Comparison of ENCODE assay signal across 1 cellular context in the genomic region with DNA sequence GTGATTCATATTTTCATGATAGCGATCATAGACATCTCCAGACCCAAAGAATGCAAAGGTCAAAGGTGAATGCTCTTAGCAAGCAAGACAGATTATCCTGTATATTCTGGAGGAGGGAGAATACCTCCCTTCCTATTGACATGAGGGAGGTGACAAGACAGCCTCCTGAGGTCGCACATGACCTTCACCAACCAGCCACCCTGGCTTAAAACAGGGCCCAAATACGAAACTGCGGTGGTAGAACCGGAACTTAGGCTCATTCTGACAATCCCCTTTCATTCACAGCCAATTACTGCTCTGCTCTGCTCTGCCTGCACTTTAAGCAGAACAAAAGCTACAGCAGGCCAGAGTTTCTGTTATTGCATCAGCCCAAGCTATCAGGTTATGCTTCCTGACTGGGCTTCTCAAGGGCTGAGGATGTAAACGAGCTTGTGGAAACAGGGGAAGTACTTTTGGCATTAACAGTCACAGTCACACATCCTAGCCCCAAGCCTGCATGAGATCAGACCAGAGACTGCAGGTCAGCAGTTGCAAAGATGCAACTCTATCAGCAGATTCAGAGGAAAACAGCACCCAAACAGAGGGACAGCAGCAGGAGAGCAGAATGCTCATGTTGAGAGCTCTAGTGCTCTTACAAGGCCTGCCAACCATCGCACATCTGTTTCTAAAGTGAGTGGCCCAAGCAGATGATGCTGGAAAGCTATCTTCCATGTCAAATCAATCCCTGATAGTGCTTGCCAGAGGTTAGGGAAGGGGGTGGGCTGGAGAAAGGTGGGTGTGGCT.
TF ChIP-seq lines count a peak whose summit lies in the region.

No MANE protein-coding gene starts in this region.

TF ChIP-seq in endothelial cell of umbilical vein, 7 proteins besides CTCF, POLR2A, EP300 and RAD21 (continued from another document):
- TF ChIP-seq MYC (IDR thresholded peaks at IDR 0.05; ENCODE audit: low read depth, low read length) (no peak), GATA2 (IDR thresholded peaks at IDR 0.05; ENCODE audit: insufficient read depth, insufficient read length, low read depth, low read length) (no peak), POLR2AphosphoS5 (IDR thresholded peaks at IDR 0.05; ENCODE audit: insufficient read depth, low read depth, low read length) (no peak), EZH2 (IDR thresholded peaks at IDR 0.05; ENCODE audit: borderline replicate concordance, low read depth, low read length, severe bottlenecking) (no peak), JUN (IDR thresholded peaks at IDR 0.05; ENCODE audit: borderline replicate concordance, insufficient read depth, insufficient read length, low read depth) (no peak)
- TF ChIP-seq, protein P1, sequence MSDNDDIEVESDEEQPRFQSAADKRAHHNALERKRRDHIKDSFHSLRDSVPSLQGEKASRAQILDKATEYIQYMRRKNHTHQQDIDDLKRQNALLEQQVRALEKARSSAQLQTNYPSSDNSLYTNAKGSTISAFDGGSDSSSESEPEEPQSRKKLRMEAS (IDR thresholded peaks at IDR 0.05; ENCODE audit: insufficient read depth, insufficient read length) = no peak
